Comparison of ENCODE assay signal across 3 cellular contexts in the genomic region with DNA sequence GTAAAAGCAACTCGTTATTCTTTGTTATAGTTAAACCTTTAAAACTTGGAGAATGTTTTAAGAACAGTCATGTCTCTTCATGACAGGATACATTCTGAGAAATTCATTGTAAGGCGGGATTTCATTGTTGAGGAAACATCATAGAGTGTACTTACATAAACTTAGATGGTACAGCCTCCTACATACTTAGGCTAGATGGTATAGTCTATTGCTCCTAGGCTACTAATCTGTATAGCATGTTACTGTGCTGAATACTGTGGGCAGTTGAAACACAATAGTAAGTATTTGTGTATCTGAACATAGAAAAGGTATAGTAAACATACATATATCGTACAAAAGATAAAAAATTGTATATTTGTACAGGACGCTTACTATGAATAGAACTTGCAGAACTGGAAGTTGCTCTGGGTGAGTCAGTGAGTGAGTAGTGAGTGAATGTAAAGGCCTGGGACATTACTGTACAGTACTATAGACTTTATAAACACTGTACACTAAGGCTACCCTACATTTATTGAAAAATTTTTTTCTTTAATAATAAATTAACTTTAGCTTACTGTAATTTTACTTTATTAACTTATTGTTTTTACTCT. TPM values are rescaled to one million over a fixed set of nuclear protein-coding genes. Genes with fewer than 3 reads are reported as not detected.
"Had no signal": no experiment of that assay in that cellular context is flagged by ENCODE, and none has a peak within 500 bp of the region (broad histone marks: within the 10 kb centered on the region; RNA-seq: fewer than 3 reads in every experiment).

No MANE protein-coding gene starts in this region.

RNA-seq across cellular contexts. Expression of a gene that starts 53.7 kb away (rescaled TPM):
- total RNA-seq: activated CD4-positive, alpha-beta T cell treated with anti-CD3 and anti-CD28 coated beads, Interleukin-2, amount 10 ng/mL, durations not matched to agents 24 days and 14 days; activated CD8-positive, alpha-beta T cell treated with anti-CD3 and anti-CD28 coated beads for 36 hours; activated naive CD8-positive, alpha-beta T cell treated with anti-CD3 and anti-CD28 coated beads for 36 hours had no signal
